In the genomic region with DNA sequence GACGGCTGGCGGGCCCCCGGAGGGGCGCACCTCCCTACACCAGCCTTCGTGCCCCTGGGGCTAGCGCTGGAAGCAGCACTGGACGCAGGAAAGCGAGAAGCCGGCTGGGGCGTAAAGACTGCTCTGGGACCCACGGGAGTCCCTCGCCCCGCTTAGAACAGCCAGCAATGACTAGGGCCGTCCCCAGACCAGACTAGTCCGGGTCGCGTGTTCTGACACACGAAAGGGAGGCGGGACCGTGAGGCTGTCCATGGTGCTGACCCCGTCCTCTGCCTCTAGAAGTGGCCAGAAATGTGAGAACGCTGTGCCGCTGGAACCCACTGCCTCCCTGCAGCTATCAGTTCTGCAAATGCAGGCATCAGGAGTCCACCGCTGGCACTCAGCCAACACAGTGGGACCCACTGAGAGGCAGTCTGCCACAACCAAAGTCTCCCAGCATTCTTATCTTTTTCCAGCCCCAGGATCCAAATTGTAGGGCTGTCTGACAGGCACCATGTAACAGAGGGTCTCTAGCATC, we compare ENCODE assay signal across 8 cellular contexts. TPM values are rescaled to one million over a fixed set of nuclear protein-coding genes. Genes with fewer than 3 reads are reported as not detected.
DNase-seq lines count a peak whose midpoint lies in the region; ATAC-seq and TF ChIP-seq lines count a peak whose summit lies in the region.

Gene UCN, minus strand, starts transcription at position 87 of the 517 bp plus-strand sequence. CDS start 550 bp downstream, outside the sequence.

- DNase-seq in DMS53 (lab: John Stamatoyannopoulos, UW): peak; percentile 13
- no peak for DNase-seq in DMS53 treated with DMSO at 0.1 percent for 48 hours (lab: John Stamatoyannopoulos, UW; ENCODE audit: unreplicated experiment)
- no peak for DNase-seq in activated naive CD8-positive, alpha-beta T cell treated with anti-CD3 and anti-CD28 coated beads, Interleukin-2, amount 10 ng/mL, durations not matched to agents 7 days and 5 days
- peak; percentile 64 for DNase-seq in left ventricle myocardium superior
- peak; percentile 58 for DNase-seq in progenitor cell of endocrine pancreas (ENCODE audit: low spot score, unreplicated experiment)
- DNase-seq in stimulated activated CD4-positive, alpha-beta T cell treated with anti-CD3 and anti-CD28 coated beads, Interleukin-4, amount 100 ng/mL, for 4 hours: no peak
- no peak for DNase-seq in GM10248 (ENCODE audit: extremely low spot score)
- no peak for DNase-seq in NCI-H187 (lab: John Stamatoyannopoulos, UW)

- TF ChIP-seq CTCF in progenitor cell of endocrine pancreas (IDR thresholded peaks at IDR 0.05; ENCODE audit: unreplicated experiment): no peak
- TF ChIP-seq CTCF in GM10248 (IDR thresholded peaks at IDR 0.05; ENCODE audit: control extremely low read depth, extremely low read depth, low read depth, missing control alignments): no peak

- H3K36me3 Mint-ChIP-seq in activated naive CD8-positive, alpha-beta T cell treated with anti-CD3 and anti-CD28 coated beads, Interleukin-2, amount 10 ng/mL, durations not matched to agents 7 days and 5 days: peaks cover 7% of the 10 kb centered on the region
- peaks cover 7% of the 10 kb centered on the region for H3K36me3 Mint-ChIP-seq in progenitor cell of endocrine pancreas (ENCODE audit: insufficient read depth)

- ATAC-seq in activated naive CD8-positive, alpha-beta T cell treated with anti-CD3 and anti-CD28 coated beads, Interleukin-2, amount 10 ng/mL, durations not matched to agents 7 days and 5 days (ENCODE audit: low read depth): no peak
- peak; percentile 27 for ATAC-seq in left ventricle myocardium superior

- no peak within 1 kb of the TSS for H3K27ac Mint-ChIP-seq in activated naive CD8-positive, alpha-beta T cell treated with anti-CD3 and anti-CD28 coated beads, Interleukin-2, amount 10 ng/mL, durations not matched to agents 7 days and 5 days
- H3K27ac Mint-ChIP-seq in progenitor cell of endocrine pancreas: no peak within 1 kb of the TSS

- CTCF ChIA-PET in GM10248 (lab: Yijun Ruan, JAX): interaction anchor here (3.7 kb wide), 1 partner anchor 30 kb away, joined by 14 read pairs; no protein-coding TSS in a partner anchor

- H3K9me3 Mint-ChIP-seq in activated naive CD8-positive, alpha-beta T cell treated with anti-CD3 and anti-CD28 coated beads, Interleukin-2, amount 10 ng/mL, durations not matched to agents 7 days and 5 days: no peaks in the 10 kb centered on the region
- no peaks in the 10 kb centered on the region for H3K9me3 Mint-ChIP-seq in progenitor cell of endocrine pancreas (ENCODE audit: low read depth)

- H3K4me3 Mint-ChIP-seq in activated naive CD8-positive, alpha-beta T cell treated with anti-CD3 and anti-CD28 coated beads, Interleukin-2, amount 10 ng/mL, durations not matched to agents 7 days and 5 days: peak within 1 kb of the TSS; percentile 49
- no peak within 1 kb of the TSS for H3K4me3 Mint-ChIP-seq in progenitor cell of endocrine pancreas (ENCODE audit: low read depth)

- peaks cover 2% of the 10 kb centered on the region for H3K4me1 Mint-ChIP-seq in activated naive CD8-positive, alpha-beta T cell treated with anti-CD3 and anti-CD28 coated beads, Interleukin-2, amount 10 ng/mL, durations not matched to agents 7 days and 5 days
- no peaks in the 10 kb centered on the region for H3K4me1 Mint-ChIP-seq in progenitor cell of endocrine pancreas (ENCODE audit: low read depth)

- intact Hi-C loops in left ventricle myocardium superior (cut with micrococcal nuclease): no loop called here

- POLR2A ChIA-PET in activated naive CD8-positive, alpha-beta T cell treated with anti-CD3 and anti-CD28 coated beads, Interleukin-2, amount 10 ng/mL, durations not matched to agents 7 days and 5 days (lab: Charles Lee): interaction anchor here (0.7 kb wide), 1 partner anchor 1129 kb away, joined by 3 read pairs; no protein-coding TSS in a partner anchor
- POLR2A ChIA-PET in GM10248 (lab: Yijun Ruan, JAX): no interaction called here

- H3K27me3 Mint-ChIP-seq in activated naive CD8-positive, alpha-beta T cell treated with anti-CD3 and anti-CD28 coated beads, Interleukin-2, amount 10 ng/mL, durations not matched to agents 7 days and 5 days: peaks cover 14% of the 10 kb centered on the region
- H3K27me3 Mint-ChIP-seq in progenitor cell of endocrine pancreas: peaks cover 50% of the 10 kb centered on the region

RNA-seq across cellular contexts. Expression of gene UCN, which starts in this region (rescaled TPM):
- total RNA-seq in activated naive CD8-positive, alpha-beta T cell treated with anti-CD3 and anti-CD28 coated beads, Interleukin-2, amount 10 ng/mL, durations not matched to agents 7 days and 5 days: 1 to 10 TPM; 3.7 to 5.1 TPM
- total RNA-seq in left ventricle myocardium superior: 0.55 TPM
- 2.0 and 2.4 TPM in 2 replicates for total RNA-seq in progenitor cell of endocrine pancreas

Comparison
In these comparisons a context has a peak if more than half of its experiments do, and no peak if none do; other contexts are left out.
1. DNase-seq: peak in DMS53 (single experiment) and progenitor cell of endocrine pancreas (single experiment); none in DMS53 treated with DMSO at 0.1 percent for 48 hours (single experiment), activated naive CD8-positive, alpha-beta T cell treated with anti-CD3 and anti-CD28 coated beads, Interleukin-2, amount 10 ng/mL, durations not matched to agents 7 days and 5 days (single experiment), stimulated activated CD4-positive, alpha-beta T cell treated with anti-CD3 and anti-CD28 coated beads, Interleukin-4, amount 100 ng/mL, for 4 hours (0 of 2), GM10248 (single experiment) and NCI-H187 (0 of 2).
2. Peak in DNase-seq and ATAC-seq in left ventricle myocardium superior; RNA of the gene not detected or under 1 TPM.